Comparison of ENCODE assay signal across 8 cellular contexts in the genomic region with DNA sequence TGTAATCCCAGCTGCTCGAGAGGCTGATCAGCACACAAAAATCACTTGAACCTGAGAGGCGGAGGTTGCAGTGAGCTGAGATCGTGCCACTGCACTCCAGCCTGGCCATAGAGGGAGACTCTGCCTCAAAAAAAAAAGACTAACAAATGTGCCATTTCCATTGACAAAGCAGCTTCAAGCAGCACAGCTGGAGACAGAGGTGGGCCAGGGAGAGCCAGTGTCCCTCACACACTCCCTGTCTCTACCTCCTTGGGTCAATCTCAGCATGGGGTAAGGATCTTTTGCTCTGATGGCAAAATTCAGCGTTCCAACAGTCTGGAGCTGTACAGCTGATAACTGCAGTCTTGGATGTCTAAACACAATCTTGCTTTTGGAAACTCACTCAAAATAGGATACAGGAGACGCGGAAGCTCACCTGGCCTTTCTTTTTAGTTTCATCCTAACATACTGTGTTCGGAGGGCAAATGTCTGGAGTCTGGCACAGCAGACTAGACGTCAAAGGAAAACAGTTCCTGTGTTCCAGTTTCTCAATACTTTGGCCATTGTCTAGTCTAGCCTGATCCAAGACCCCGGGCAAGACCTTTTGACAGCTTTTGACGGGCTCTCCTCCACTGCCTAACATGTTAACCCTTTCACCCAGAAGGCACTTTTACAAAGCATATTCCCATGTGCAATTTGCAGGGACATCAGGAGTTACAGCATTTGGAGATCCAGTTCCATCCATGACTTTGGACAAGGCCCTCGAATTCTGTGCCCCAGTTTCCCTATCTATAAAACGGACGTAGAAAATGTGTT. TPM values are rescaled to one million over a fixed set of nuclear protein-coding genes. Genes with fewer than 3 reads are reported as not detected.
DNase-seq lines count a peak whose midpoint lies in the region; TF ChIP-seq lines count a peak whose summit lies in the region.

No MANE protein-coding gene starts in this region.

- POLR2A ChIA-PET in RWPE1 (lab: Yijun Ruan, JAX; ENCODE audit: low non-redundant PET) = no interaction called here

- no peak overlapping the region for H3K27ac Mint-ChIP-seq in Calu3 (ENCODE audit: unreplicated experiment)
- peak overlapping the region; percentile 76 for H3K27ac Mint-ChIP-seq in osteocyte (ENCODE audit: unreplicated experiment)

- TSS peak; percentile 26 for BruUV-seq in Calu3 (replicated peaks; lab: Mats Ljungman, UMichigan)

- CTCF ChIA-PET in Calu3 (lab: Charles Lee) = interaction anchor here (0.5 kb wide), 1 partner anchor 124 kb away, joined by 4 read pairs; no protein-coding TSS in a partner anchor
- CTCF ChIA-PET in RWPE1 (lab: Yijun Ruan, JAX) = no interaction called here

- intact Hi-C loops in Calu3 (cut with micrococcal nuclease; ENCODE audit: unreplicated experiment) = no loop called here

- TF ChIP-seq CTCF in Calu3 (IDR thresholded peaks at IDR 0.05; ENCODE audit: unreplicated experiment) = no peak
- no peak for TF ChIP-seq CTCF in RWPE1 (conservative IDR thresholded peaks at IDR 0.05; ENCODE audit: low read depth)
- no peak for TF ChIP-seq CTCF in osteocyte (IDR thresholded peaks at IDR 0.05)

- peak overlapping the region; percentile 57 for H3K4me3 Mint-ChIP-seq in Calu3 (ENCODE audit: low read depth, unreplicated experiment)
- peak overlapping the region; percentile 77 for H3K4me3 Mint-ChIP-seq in osteocyte (ENCODE audit: unreplicated experiment)

- DNase-seq in Calu3 (no peak), RWPE1 (ENCODE audit: low spot score) (no peak), epithelial cell of prostate (ENCODE audit: low read depth, low spot score) (no peak), osteocyte (ENCODE audit: extremely low spot score, unreplicated experiment) (no peak), DMS 273 treated with DMSO at 0.1 percent for 48 hours (lab: John Stamatoyannopoulos, UW) (no peak), NCI-H2227 treated with DMSO at 0.1 percent for 48 hours (lab: John Stamatoyannopoulos, UW) (no peak), NCI-H774 (lab: John Stamatoyannopoulos, UW) (no peak)
- no peak for DNase-seq in stimulated activated naive CD4-positive, alpha-beta T cell treated with Interleukin-2 at 50 U/mL for 16 hours (lab: John Stamatoyannopoulos, UW)

- H3K36me3 Mint-ChIP-seq in Calu3 (ENCODE audit: insufficient read depth, unreplicated experiment) = peaks cover 58% of the 10 kb centered on the region
- H3K36me3 Mint-ChIP-seq in osteocyte (ENCODE audit: unreplicated experiment) = peaks cover 16% of the 10 kb centered on the region

- H3K9me3 Mint-ChIP-seq in Calu3 (ENCODE audit: low read depth, unreplicated experiment) (no peaks in the 10 kb centered on the region), osteocyte (ENCODE audit: unreplicated experiment) (no peaks in the 10 kb centered on the region)

- H3K27ac ChIP-seq in RWPE1 = peak overlapping the region; percentile 99
- H3K27ac ChIP-seq in epithelial cell of prostate = peak overlapping the region; percentile 100

- H3K27me3 Mint-ChIP-seq in Calu3 (ENCODE audit: unreplicated experiment) (no peaks in the 10 kb centered on the region), osteocyte (ENCODE audit: unreplicated experiment) (no peaks in the 10 kb centered on the region)

- H3K4me1 Mint-ChIP-seq in Calu3 (ENCODE audit: low read depth, unreplicated experiment) = peaks cover 14% of the 10 kb centered on the region
- peaks cover 40% of the 10 kb centered on the region for H3K4me1 Mint-ChIP-seq in osteocyte (ENCODE audit: unreplicated experiment)

RNA-seq across cellular contexts. Expression of a gene that starts 2.9 kb away (rescaled TPM):
- total RNA-seq in Calu3 (2022) = 107 and 113 TPM in 2 replicates
- 102 and 104 TPM in 2 replicates for total RNA-seq in osteocyte
